ENCODE assay signal across 31 cellular contexts in the genomic region with DNA sequence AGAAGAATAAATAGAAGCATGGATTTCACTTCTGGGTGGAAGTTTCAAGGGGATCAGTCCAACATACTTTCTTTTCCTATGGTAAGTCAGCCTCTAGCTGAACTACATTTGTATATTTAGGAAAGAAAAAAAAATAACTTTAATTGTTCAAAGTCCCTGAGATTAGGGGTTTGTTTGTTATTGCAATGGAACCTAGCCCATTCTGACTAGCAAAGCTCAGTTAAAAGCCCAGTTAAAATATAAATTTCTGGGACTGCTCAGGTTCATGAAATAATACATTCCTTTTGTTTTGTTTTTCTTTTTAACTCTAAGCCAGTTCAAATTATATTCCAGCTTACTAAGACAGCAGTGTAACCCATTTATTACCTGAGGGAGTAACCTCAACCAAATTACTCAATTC.
"Had no signal": no experiment of that assay in that cellular context is flagged by ENCODE, and none has a peak within 500 bp of the region (broad histone marks: within the 10 kb centered on the region; RNA-seq: fewer than 3 reads in every experiment).

No MANE protein-coding gene starts in this region.

- DNase-seq: Karpas-422, Kasumi-1, MG63, MM.1S, MV-4-11, NCI-H1048, NCI-H1092, NCI-H1092 treated with DMSO at 0.1 percent for 48 hours, NCI-H1105, NCI-H1105 treated with DMSO at 0.1 percent for 48 hours, NCI-H1417, NCI-H1417 treated with DMSO at 0.1 percent for 48 hours, NCI-H1436, NCI-H1436 treated with DMSO at 0.1 percent for 48 hours, NCI-H1694, NCI-H1694 treated with DMSO at 0.1 percent for 48 hours, NCI-H187, NCI-H187 treated with DMSO at 0.1 percent for 48 hours, NCI-H1930, NCI-H2029, NCI-H2029 treated with DMSO at 0.1 percent for 48 hours, NCI-H2081, NCI-H2081 treated with DMSO at 0.1 percent for 48 hours, NCI-H2107, NCI-H2171, NCI-H2227 treated with DMSO at 0.1 percent for 48 hours, NCI-H226, NCI-H345, NCI-H510A, NCI-H510A treated with DMSO at 0.1 percent for 48 hours, NCI-H524 had no signal

- H3K4me3 ChIP-seq: MG63 had no signal

- H3K9me3 ChIP-seq: MG63 had no signal

- H3K27me3 ChIP-seq: MG63 had no signal

- H3K36me3 ChIP-seq: MG63 had no signal
